8 cellular contexts compared by ENCODE assay signal in the genomic region with DNA sequence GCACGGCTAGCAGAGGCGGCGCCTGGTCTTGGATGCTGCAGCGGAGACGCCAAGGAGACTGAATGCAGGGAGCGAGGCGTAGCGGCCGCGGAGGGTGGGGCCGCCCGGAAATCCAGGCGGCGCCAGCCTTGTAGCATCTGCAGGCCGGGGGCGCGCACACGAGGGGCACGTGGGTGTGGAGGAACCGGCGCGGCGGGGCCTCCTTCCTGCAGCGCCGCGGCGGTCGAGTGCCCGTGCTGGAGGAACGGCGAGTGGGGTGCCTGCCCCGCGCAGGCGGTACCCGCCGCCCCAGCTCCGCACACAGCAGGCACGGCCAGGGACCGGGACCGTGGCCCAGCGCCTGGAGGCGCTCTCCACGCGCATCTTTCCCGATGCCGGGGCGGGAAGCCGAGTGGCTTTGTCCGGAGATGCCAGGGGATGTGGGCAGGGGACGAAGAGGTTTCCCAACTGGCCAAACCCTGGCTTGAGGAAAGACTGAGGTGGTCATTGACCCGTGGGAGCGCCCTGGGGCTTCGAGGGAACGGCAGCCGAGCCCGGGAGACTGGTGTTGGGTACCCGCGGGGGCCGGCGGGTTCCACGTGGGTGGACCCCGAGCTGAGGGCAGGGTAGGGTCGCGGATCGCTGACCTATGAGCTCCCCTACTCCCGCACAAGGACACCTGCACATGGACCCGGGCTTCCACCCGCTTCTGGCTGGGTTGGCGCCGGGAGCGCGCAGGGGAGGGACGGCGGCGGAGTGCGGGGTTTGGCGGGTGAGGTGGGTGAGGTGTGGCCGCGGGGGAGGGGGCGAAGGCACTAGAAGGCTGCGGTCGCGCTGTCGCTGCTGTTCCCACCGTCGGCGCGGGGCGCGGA.
DNase-seq lines count a peak whose midpoint lies in the region; ATAC-seq and TF ChIP-seq lines count a peak whose summit lies in the region.

No MANE protein-coding gene starts in this region.

- TF ChIP-seq CTCF in GM10266 (IDR thresholded peaks at IDR 0.05; ENCODE audit: control insufficient read depth, insufficient read depth, low read depth, missing control alignments) (no peak), mammary epithelial cell (conservative IDR thresholded peaks at IDR 0.05 in 1 of 2, IDR thresholded peaks at IDR 0.05 in 1 of 2; ENCODE audit: extremely low read depth in 1 of 2, insufficient read depth in 1 of 2, low read depth in 1 of 2, low read length in 2 of 2) (no peak)

- H3K27me3 ChIP-seq in mammary epithelial cell (ENCODE audit: insufficient read depth, low read length) (no peaks in the 10 kb centered on the region), muscle layer of duodenum (ENCODE audit: low read depth, low read length) (peaks cover 63% of the 10 kb centered on the region)

- 2% methylated on average over 25 of the region's 90 CpGs for WGBS in mammary epithelial cell (ENCODE audit: low coverage, missing lambda C conversion rate)

- BruUV-seq in mammary epithelial cell (replicated peaks; lab: Mats Ljungman, UMichigan) = no TSS peak

- H3K4me3 ChIP-seq in mammary epithelial cell (replicated peaks in 1 of 3; ENCODE audit: insufficient read depth in 1 of 3, low read depth in 2 of 3, low read length in 3 of 3) (peak overlapping the region; percentile 49 to 57 (median 51)), muscle layer of duodenum (ENCODE audit: low read depth in 1 of 2, low read length in 2 of 2) (peak overlapping the region; percentile 7 to 51)

- H3K36me3 ChIP-seq in mammary epithelial cell (ENCODE audit: insufficient read depth, low read length) (no peaks in the 10 kb centered on the region), muscle layer of duodenum (ENCODE audit: control insufficient read depth in 1 of 2, insufficient read depth in 2 of 2, low read length in 2 of 2) (no peaks in the 10 kb centered on the region)

- peak overlapping the region; percentile 94 for H3K4me2 ChIP-seq in mammary epithelial cell (ENCODE audit: insufficient read depth, low read depth, low read length)

- H3K27ac ChIP-seq in mammary epithelial cell (ENCODE audit: insufficient read depth, low read depth, low read length) (no peak overlapping the region), muscle layer of duodenum (ENCODE audit: low read length) (no peak overlapping the region)

- CTCF ChIA-PET in mammary epithelial cell (lab: Charles Lee; ENCODE audit: low non-redundant PET) = no interaction called here

- dilution Hi-C loops in mammary epithelial cell (cut with HindIII; ENCODE audit: low sequenced_read_pairs) = loop anchor here (5.0 kb wide), 1 partner anchor 87 kb away; no protein-coding TSS in a partner anchor

- ATAC-seq in HG02798 (IDR thresholded peaks at IDR 0.05; ENCODE audit: poor library complexity, unreplicated experiment) (no peak), HG03442 (IDR thresholded peaks at IDR 0.05; ENCODE audit: unreplicated experiment) (no peak)

- H3K4me1 ChIP-seq in mammary epithelial cell (ENCODE audit: insufficient read depth, low read length) = peaks cover 32% of the 10 kb centered on the region
- H3K4me1 ChIP-seq in muscle layer of duodenum (ENCODE audit: control insufficient read depth in 1 of 2, insufficient read depth in 2 of 2, low read length in 2 of 2) = peaks cover 9 to 52% of the 10 kb centered on the region in 2 donors

- no peak overlapping the region for H3K9ac ChIP-seq in mammary epithelial cell (ENCODE audit: insufficient read depth, low read length)

- in situ Hi-C loops in mammary epithelial cell (cut with MboI; ENCODE audit: low sequenced_read_pairs in 2 of 2) = no loop called here

- DNase-seq in AG08395 (ENCODE audit: low spot score) (peak; percentile 56), GM10266 (ENCODE audit: extremely low spot score) (peak; percentile 54), NOMO-1 treated with DMSO at 0.1 percent for 48 hours (lab: John Stamatoyannopoulos, UW; ENCODE audit: unreplicated experiment) (peak; percentile 11), mammary epithelial cell (peak; percentile 40), medulla oblongata (ENCODE audit: extremely low spot score) (no peak)

- H3K79me2 ChIP-seq in mammary epithelial cell (ENCODE audit: insufficient read depth, low read length) = peaks cover 10% of the 10 kb centered on the region

- no peaks in the 10 kb centered on the region for H3K9me3 ChIP-seq in mammary epithelial cell (replicated peaks; ENCODE audit: insufficient read depth, low read length)
- peaks cover 6 to 16% of the 10 kb centered on the region in 2 donors for H3K9me3 ChIP-seq in muscle layer of duodenum (ENCODE audit: control insufficient read depth in 1 of 2, low read length in 2 of 2)

- intact Hi-C loops in mammary epithelial cell (cut with micrococcal nuclease) = loop anchor here (10.0 kb wide), 3 partner anchors 121 to 469 kb away; no protein-coding TSS in a partner anchor

- peak overlapping the region; percentile 92 for H2AFZ ChIP-seq in mammary epithelial cell (ENCODE audit: low read depth, low read length)

- H4K20me1 ChIP-seq in mammary epithelial cell (ENCODE audit: insufficient read depth, low read length) = no peaks in the 10 kb centered on the region
